Comparison of ENCODE assay signal across 25 cellular contexts in genomic region chr10:124380256-124380995, GRCh38.
"Had no signal": no experiment of that assay in that cellular context is flagged by ENCODE, and none has a peak within 500 bp of the region (broad histone marks: within the 10 kb centered on the region; RNA-seq: fewer than 3 reads in every experiment).

No MANE protein-coding gene starts in this region.

- H3K4me1 ChIP-seq: tibial nerve, uterus had no signal

- H3K27ac ChIP-seq: gastroesophageal sphincter, tibial nerve, uterus had no signal

- H3K27me3 ChIP-seq: ascending aorta, gastroesophageal sphincter, uterus had no signal

- H3K9me3 ChIP-seq: ascending aorta, gastroesophageal sphincter, tibial nerve, uterus had no signal

- DNase-seq: activated B cell treated with CpG ODN at 0.5 μM for 24 hours; activated CD4-positive, alpha-beta T cell treated with anti-CD3 and anti-CD28 coated beads, Interleukin-2, amount 50 U/mL, for 4 hours; activated CD8-positive, alpha-beta memory T cell treated with anti-CD3 and anti-CD28 coated beads for 24 hours; activated gamma-delta T cell; activated naive CD4-positive, alpha-beta T cell treated with anti-CD3 and anti-CD28 coated beads, Interleukin-2, amount 10 ng/mL, durations not matched to agents 7 days and 5 days; activated naive CD8-positive, alpha-beta T cell treated with anti-CD3 and anti-CD28 coated beads, Interleukin-2, amount 10 ng/mL, durations not matched to agents 7 days and 5 days; cortex of kidney; effector memory CD8-positive, alpha-beta T cell; hippocampal formation; immature natural killer cell; kidney; mammary epithelial cell; midbrain; naive thymus-derived CD4-positive, alpha-beta T cell; nucleus accumbens; right cardiac atrium; stimulated activated CD4-positive, alpha-beta T cell treated with anti-CD3 and anti-CD28 coated beads, Interleukin-2, amount 100 ng/mL, for 48 hours; stimulated activated naive CD4-positive, alpha-beta T cell treated with Interleukin-2 at 50 U/mL for 16 hours; T-helper 2 cell; uterus had no signal

- H3K36me3 ChIP-seq: ascending aorta, gastroesophageal sphincter, tibial nerve, uterus had no signal

- H3K4me3 ChIP-seq: ascending aorta, gastroesophageal sphincter, tibial nerve, uterus had no signal

- ATAC-seq: effector memory CD8-positive, alpha-beta T cell; gastroesophageal sphincter; left colon; naive thymus-derived CD4-positive, alpha-beta T cell; right cardiac atrium had no signal

- FAIRE-seq: endothelial cell of umbilical vein, kidney had no signal
